ENCODE assay signal across 8 cellular contexts in the genomic region with DNA sequence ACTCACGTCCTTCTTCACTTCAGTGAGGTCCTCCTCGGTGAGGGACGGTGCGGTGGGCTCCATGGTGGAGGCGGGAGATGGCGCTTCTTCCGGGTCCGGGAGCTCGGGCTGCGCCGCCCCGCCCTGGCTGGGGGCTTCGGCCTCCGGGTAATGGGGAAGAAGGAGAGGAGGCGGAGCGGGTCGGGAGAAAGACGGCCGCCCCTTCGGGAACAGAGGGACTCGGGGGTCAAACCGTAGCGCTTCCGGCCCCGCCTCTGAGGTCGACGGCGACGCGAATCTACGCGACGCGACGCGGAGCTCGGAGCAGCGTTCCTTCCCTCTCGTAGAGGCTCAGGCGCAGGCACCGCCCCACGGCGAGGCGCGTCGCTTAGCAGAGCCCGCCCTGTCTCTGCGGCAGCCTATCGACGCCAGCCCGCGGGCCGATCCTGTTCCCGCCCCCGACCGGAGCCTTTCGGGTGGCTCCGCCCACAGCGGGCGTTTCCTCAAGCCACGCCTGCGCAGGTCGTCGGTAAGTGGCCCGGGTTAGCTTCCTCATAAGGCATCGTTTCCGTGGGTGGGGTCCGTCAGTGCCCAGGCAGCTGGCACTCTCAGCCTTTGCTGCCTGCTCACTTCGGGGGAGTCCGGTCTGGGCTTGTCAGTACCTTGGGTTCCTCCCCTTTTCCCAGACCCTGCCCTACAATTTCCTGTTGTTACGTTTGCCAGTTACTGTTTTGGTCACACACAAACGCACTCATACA. TPM values are rescaled to one million over a fixed set of nuclear protein-coding genes. Genes with fewer than 3 reads are reported as not detected.
A peak's percentile ranks its signal among the peaks of the same experiment; 100 is the strongest.
DNase-seq lines count a peak whose midpoint lies in the region; ATAC-seq and TF ChIP-seq lines count a peak whose summit lies in the region.

Gene BCL10, minus strand, starts transcription at position 343 of the 737 bp plus-strand sequence. Its CDS starts 280 bp downstream, at position 63.

- H3K27ac Mint-ChIP-seq in activated T-cell treated with anti-CD3 and anti-CD28 coated beads, Interleukin-2, amount 50 U/mL, for 24 hours: peak within 1 kb of the TSS; percentile 95

- no peak for TF ChIP-seq CTCF in epithelial cell of proximal tubule (conservative IDR thresholded peaks at IDR 0.05; ENCODE audit: low read depth, low read length)

- H3K27me3 Mint-ChIP-seq in activated T-cell treated with anti-CD3 and anti-CD28 coated beads, Interleukin-2, amount 50 U/mL, for 24 hours: peaks cover 7% of the 10 kb centered on the region

- H3K4me3 ChIP-seq in epithelial cell of proximal tubule (ENCODE audit: low read depth, low read length): peak within 1 kb of the TSS; percentile 85

- peak within 1 kb of the TSS; percentile 86 for H3K4me3 Mint-ChIP-seq in activated T-cell treated with anti-CD3 and anti-CD28 coated beads, Interleukin-2, amount 50 U/mL, for 24 hours

- H3K36me3 Mint-ChIP-seq in activated T-cell treated with anti-CD3 and anti-CD28 coated beads, Interleukin-2, amount 50 U/mL, for 24 hours (ENCODE audit: low read depth): peaks cover 39% of the 10 kb centered on the region

- ATAC-seq in GM21717 (IDR thresholded peaks at IDR 0.05; ENCODE audit: unreplicated experiment): peak; percentile 95

- H3K4me1 Mint-ChIP-seq in activated T-cell treated with anti-CD3 and anti-CD28 coated beads, Interleukin-2, amount 50 U/mL, for 24 hours (ENCODE audit: low read depth): peaks cover 56% of the 10 kb centered on the region

- no peaks in the 10 kb centered on the region for H3K9me3 Mint-ChIP-seq in activated T-cell treated with anti-CD3 and anti-CD28 coated beads, Interleukin-2, amount 50 U/mL, for 24 hours

- in situ Hi-C loops in KBM-7 (cut with MboI; ENCODE audit: low pct_unique_long_range_greater_than_20kb, low sequenced_read_pairs): no loop called here

- DNase-seq in DMS153 treated with DMSO at 0.1 percent for 48 hours (lab: John Stamatoyannopoulos, UW; ENCODE audit: unreplicated experiment) (peak; percentile 95), KBM-7 (peak; percentile 99), epithelial cell of proximal tubule (ENCODE audit: low read depth) (peak; percentile 84), mucosa of gallbladder (ENCODE audit: low spot score) (peak; percentile 99)
- peak; percentile 98 for DNase-seq in activated T-cell treated with anti-CD3 and anti-CD28 coated beads, Interleukin-2, amount 50 U/mL, for 24 hours
- DNase-seq in stimulated activated CD8-positive, alpha-beta memory T cell treated with anti-CD3 and anti-CD28 coated beads, Interleukin-4, amount 100 ng/mL, for 4 hours (ENCODE audit: low read depth in 2 of 2, low spot score in 1 of 2): peak; percentile 90 to 93

TF ChIP-seq in PFSK-1, 5 proteins besides CTCF, POLR2A, EP300 and RAD21:
- peak; percentile 33; the same call in 1 of the 2 replicates for TF ChIP-seq SIN3A (IDR thresholded peaks at IDR 0.05; ENCODE audit: borderline replicate concordance, insufficient read depth, low read length)
- TF ChIP-seq, protein P1, sequence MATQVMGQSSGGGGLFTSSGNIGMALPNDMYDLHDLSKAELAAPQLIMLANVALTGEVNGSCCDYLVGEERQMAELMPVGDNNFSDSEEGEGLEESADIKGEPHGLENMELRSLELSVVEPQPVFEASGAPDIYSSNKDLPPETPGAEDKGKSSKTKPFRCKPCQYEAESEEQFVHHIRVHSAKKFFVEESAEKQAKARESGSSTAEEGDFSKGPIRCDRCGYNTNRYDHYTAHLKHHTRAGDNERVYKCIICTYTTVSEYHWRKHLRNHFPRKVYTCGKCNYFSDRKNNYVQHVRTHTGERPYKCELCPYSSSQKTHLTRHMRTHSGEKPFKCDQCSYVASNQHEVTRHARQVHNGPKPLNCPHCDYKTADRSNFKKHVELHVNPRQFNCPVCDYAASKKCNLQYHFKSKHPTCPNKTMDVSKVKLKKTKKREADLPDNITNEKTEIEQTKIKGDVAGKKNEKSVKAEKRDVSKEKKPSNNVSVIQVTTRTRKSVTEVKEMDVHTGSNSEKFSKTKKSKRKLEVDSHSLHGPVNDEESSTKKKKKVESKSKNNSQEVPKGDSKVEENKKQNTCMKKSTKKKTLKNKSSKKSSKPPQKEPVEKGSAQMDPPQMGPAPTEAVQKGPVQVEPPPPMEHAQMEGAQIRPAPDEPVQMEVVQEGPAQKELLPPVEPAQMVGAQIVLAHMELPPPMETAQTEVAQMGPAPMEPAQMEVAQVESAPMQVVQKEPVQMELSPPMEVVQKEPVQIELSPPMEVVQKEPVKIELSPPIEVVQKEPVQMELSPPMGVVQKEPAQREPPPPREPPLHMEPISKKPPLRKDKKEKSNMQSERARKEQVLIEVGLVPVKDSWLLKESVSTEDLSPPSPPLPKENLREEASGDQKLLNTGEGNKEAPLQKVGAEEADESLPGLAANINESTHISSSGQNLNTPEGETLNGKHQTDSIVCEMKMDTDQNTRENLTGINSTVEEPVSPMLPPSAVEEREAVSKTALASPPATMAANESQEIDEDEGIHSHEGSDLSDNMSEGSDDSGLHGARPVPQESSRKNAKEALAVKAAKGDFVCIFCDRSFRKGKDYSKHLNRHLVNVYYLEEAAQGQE (IDR thresholded peaks at IDR 0.05; ENCODE audit: insufficient read depth in 1 of 2, low read depth in 2 of 2, low read length in 2 of 2): no peak
- TF ChIP-seq FOXP2 (optimal IDR thresholded peaks at IDR 0.05; ENCODE audit: borderline replicate concordance, extremely low read depth, extremely low read length, insufficient read depth): peak; percentile 92
- TF ChIP-seq TAF1 (IDR thresholded peaks at IDR 0.05; ENCODE audit: borderline replicate concordance, insufficient read depth, low read length): no peak; the same call in 1 of the 2 replicates
- TF ChIP-seq POLR2AphosphoS5 (IDR thresholded peaks at IDR 0.05; ENCODE audit: low read depth, low read length): peak; percentile 85
TF ChIP-seq in PFSK-1: peak in this region for 3.

RNA-seq across cellular contexts. Expression of gene BCL10, which starts in this region (rescaled TPM):
- 7.6 TPM for polyA plus RNA-seq in PFSK-1 (2012; ENCODE audit: insufficient read length, low read depth)
- 49.2 and 87.9 TPM in 2 replicates for total RNA-seq in epithelial cell of proximal tubule
- total RNA-seq in mucosa of gallbladder: 28.9 TPM

Comparison
In these comparisons a context has a peak if more than half of its experiments do, and no peak if none do; other contexts are left out.
1. Peak in every context shown above with its lines: DNase-seq, ATAC-seq and H3K4me3 ChIP-seq.